ENCODE assay signal across 1 cellular context in genomic region chr12:14994610-14995009, GRCh38.
TF ChIP-seq lines count a peak whose summit lies in the region.

No MANE protein-coding gene starts in this region.

TF ChIP-seq in IMR-90, 13 proteins besides CTCF, POLR2A, EP300 and RAD21:
- TF ChIP-seq MAFK (IDR thresholded peaks at IDR 0.05; ENCODE audit: low read depth, low read length), result peak; percentile 26; the same call in 1 of the 2 replicates
- no peak for TF ChIP-seq FOS (IDR thresholded peaks at IDR 0.05; ENCODE audit: low read depth, low read length)
TF ChIP-seq in IMR-90: peak in this region for 1.
